In the genomic region with DNA sequence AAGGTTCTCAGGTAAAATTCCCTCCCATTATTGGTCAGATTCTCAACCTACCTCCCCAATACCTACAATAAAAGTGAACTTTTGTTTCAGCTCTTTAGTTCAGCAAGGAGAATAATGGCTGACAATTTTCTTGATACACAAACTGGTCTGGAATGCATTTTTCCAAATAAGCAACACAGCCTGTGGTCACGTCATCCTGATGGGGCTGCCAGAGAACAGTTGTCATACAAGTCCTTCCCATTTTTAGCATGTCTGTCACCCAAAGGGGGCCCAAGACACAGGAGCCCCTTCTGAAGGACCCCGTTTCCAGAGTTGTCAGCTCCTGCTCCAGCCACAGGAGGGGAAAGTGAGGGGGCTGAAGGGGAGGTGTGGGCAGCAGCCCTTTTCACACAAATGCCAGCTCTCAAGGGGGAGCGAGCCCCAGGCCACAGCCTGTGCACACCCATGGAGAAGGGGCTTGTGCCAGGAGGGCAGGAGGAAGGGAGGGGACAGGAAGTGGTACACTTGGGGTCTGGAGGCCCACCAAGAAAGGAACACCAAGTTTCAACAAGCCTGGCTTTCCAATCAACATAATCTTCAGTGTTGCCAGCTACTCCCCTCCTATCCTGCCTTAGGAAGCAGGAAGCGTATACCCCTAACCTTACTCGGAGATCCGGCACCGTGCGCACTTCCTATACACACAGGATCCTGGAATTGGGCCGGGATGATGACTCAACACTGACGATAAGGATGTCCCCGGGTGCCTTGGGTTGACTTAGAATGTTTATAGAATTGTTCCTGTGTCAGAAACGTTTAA, we compare ENCODE assay signal across 11 cellular contexts. TPM values are rescaled to one million over a fixed set of nuclear protein-coding genes. Genes with fewer than 3 reads are reported as not detected.
A peak's percentile ranks its signal among the peaks of the same experiment; 100 is the strongest.
DNase-seq lines count a peak whose midpoint lies in the region; ATAC-seq, FAIRE-seq and TF ChIP-seq lines count a peak whose summit lies in the region.
"Had no signal": no experiment of that assay in that cellular context is flagged by ENCODE, and none has a peak within 500 bp of the region (broad histone marks: within the 10 kb centered on the region; RNA-seq: fewer than 3 reads in every experiment).

No MANE protein-coding gene starts in this region.

- no peak overlapping the region for H3K4me3 Mint-ChIP-seq in activated CD8-positive, alpha-beta T cell treated with anti-CD3 and anti-CD28 coated beads for 36 hours
- H3K4me3 Mint-ChIP-seq in naive thymus-derived CD4-positive, alpha-beta T cell = no peak overlapping the region

- CTCF ChIA-PET in activated CD8-positive, alpha-beta T cell treated with anti-CD3 and anti-CD28 coated beads for 36 hours (lab: Charles Lee) = interaction anchor here (0.8 to 1.1 kb wide), 2 partner anchors 10 to 87 kb away, joined by 3 read pairs; no protein-coding TSS in a partner anchor
- CTCF ChIA-PET in naive thymus-derived CD4-positive, alpha-beta T cell (lab: Charles Lee) = no interaction called here

- peak; percentile 77 for DNase-seq in HTR-8/SVneo (ENCODE audit: insufficient read length, low spot score)
- peak; percentile 90 for DNase-seq in coronary artery (ENCODE audit: low spot score)
- peak in 2 of 3 donors; percentile 65 to 73 for DNase-seq in right lobe of liver
- DNase-seq in tibial artery = peak; percentile 85 to 88
- no peak for DNase-seq in activated CD8-positive, alpha-beta T cell treated with anti-CD3 and anti-CD28 coated beads for 36 hours
- no peak for DNase-seq in SKM-1 treated with dmso at 0.1 percent for 144 hours (lab: John Stamatoyannopoulos, UW; ENCODE audit: unreplicated experiment)
- no peak for DNase-seq in naive thymus-derived CD4-positive, alpha-beta T cell
- DNase-seq: activated CD4-positive, CD25-positive, alpha-beta regulatory T cell treated with anti-CD3 and anti-CD28 coated beads, Interleukin-2, amount 50 U/mL, for 72 hours; NCI-H146 had no signal

- TF ChIP-seq CTCF in coronary artery (IDR thresholded peaks at IDR 0.05) = no peak
- TF ChIP-seq CTCF in right lobe of liver (IDR thresholded peaks at IDR 0.05) = no peak
- no peak for TF ChIP-seq CTCF in tibial artery (IDR thresholded peaks at IDR 0.05)
- TF ChIP-seq CTCF in activated CD8-positive, alpha-beta T cell treated with anti-CD3 and anti-CD28 coated beads for 36 hours (IDR thresholded peaks at IDR 0.05) = no peak

- H3K4me3 ChIP-seq in coronary artery = peak overlapping the region; percentile 41
- no peak overlapping the region for H3K4me3 ChIP-seq in right lobe of liver
- no peak overlapping the region for H3K4me3 ChIP-seq in tibial artery
- no peak overlapping the region for H3K4me3 ChIP-seq in naive thymus-derived CD4-positive, alpha-beta T cell (ENCODE audit: low read length)

- peaks cover 0 to 26% (median 11%) of the 10 kb centered on the region in 4 donors for H3K4me1 ChIP-seq in right lobe of liver
- peaks cover 6 to 85% (median 32%) of the 10 kb centered on the region in 4 donors for H3K4me1 ChIP-seq in tibial artery
- no peaks in the 10 kb centered on the region for H3K4me1 ChIP-seq in naive thymus-derived CD4-positive, alpha-beta T cell (ENCODE audit: control insufficient read depth in 2 of 2, insufficient read depth in 2 of 2, low read length in 2 of 2)

- 73% methylated on average over 9 of the region's 12 CpGs for WGBS in right lobe of liver (ENCODE audit: insufficient coverage, low coverage, low lambda C conversion rate, missing lambda C conversion rate)

- H3K9me3 ChIP-seq in right lobe of liver (no peaks in the 10 kb centered on the region), tibial artery (no peaks in the 10 kb centered on the region)
- H3K9me3 ChIP-seq in naive thymus-derived CD4-positive, alpha-beta T cell (ENCODE audit: control insufficient read depth in 2 of 3, low read length in 3 of 3) = no peaks in the 10 kb centered on the region

- no peak for TF ChIP-seq POLR2A in right lobe of liver (IDR thresholded peaks at IDR 0.05)

- POLR2A ChIA-PET in activated CD8-positive, alpha-beta T cell treated with anti-CD3 and anti-CD28 coated beads for 36 hours (lab: Charles Lee) = no interaction called here
- POLR2A ChIA-PET in naive thymus-derived CD4-positive, alpha-beta T cell (lab: Charles Lee) = no interaction called here

- ATAC-seq in right lobe of liver = peak; percentile 70 to 81 (median 72)
- ATAC-seq in activated CD8-positive, alpha-beta T cell treated with anti-CD3 and anti-CD28 coated beads for 36 hours = no peak
- no peak for ATAC-seq in naive thymus-derived CD4-positive, alpha-beta T cell
- no peak for ATAC-seq in HG02759 (IDR thresholded peaks at IDR 0.05; ENCODE audit: unreplicated experiment)

- H3K4me1 Mint-ChIP-seq in activated CD8-positive, alpha-beta T cell treated with anti-CD3 and anti-CD28 coated beads for 36 hours (ENCODE audit: low read depth) = no peaks in the 10 kb centered on the region
- peaks cover 0 to 5% (median 0%) of the 10 kb centered on the region in 7 donors for H3K4me1 Mint-ChIP-seq in naive thymus-derived CD4-positive, alpha-beta T cell

- no peaks in the 10 kb centered on the region for H3K27me3 Mint-ChIP-seq in activated CD8-positive, alpha-beta T cell treated with anti-CD3 and anti-CD28 coated beads for 36 hours
- H3K27me3 Mint-ChIP-seq in naive thymus-derived CD4-positive, alpha-beta T cell = peaks cover 0 to 4% (median 0%) of the 10 kb centered on the region in 5 donors

- H3K27me3 ChIP-seq in right lobe of liver (no peaks in the 10 kb centered on the region), tibial artery (no peaks in the 10 kb centered on the region)
- no peaks in the 10 kb centered on the region for H3K27me3 ChIP-seq in naive thymus-derived CD4-positive, alpha-beta T cell (ENCODE audit: control insufficient read depth in 2 of 2, insufficient read depth in 2 of 2, low read length in 2 of 2)

- H3K36me3 Mint-ChIP-seq in activated CD8-positive, alpha-beta T cell treated with anti-CD3 and anti-CD28 coated beads for 36 hours (ENCODE audit: low read depth) = no peaks in the 10 kb centered on the region
- no peaks in the 10 kb centered on the region for H3K36me3 Mint-ChIP-seq in naive thymus-derived CD4-positive, alpha-beta T cell

- peak; percentile 78 for FAIRE-seq in HTR-8/SVneo (lab: Jason Lieb, UNC)
- FAIRE-seq: endometrium had no signal

- intact Hi-C loops in right lobe of liver (cut with DNase I) = no loop called here
- intact Hi-C loops in tibial artery (cut with DNase I; ENCODE audit: low total_unique reads) = no loop called here
- intact Hi-C loops in activated CD8-positive, alpha-beta T cell treated with anti-CD3 and anti-CD28 coated beads for 36 hours (cut with micrococcal nuclease) = no loop called here
- intact Hi-C loops in naive thymus-derived CD4-positive, alpha-beta T cell (cut with micrococcal nuclease) = no loop called here

- peaks cover 0 to 14% (median 5%) of the 10 kb centered on the region in 4 donors for H3K36me3 ChIP-seq in right lobe of liver
- peaks cover 86 to 90% (median 87%) of the 10 kb centered on the region in 3 donors for H3K36me3 ChIP-seq in tibial artery
- no peaks in the 10 kb centered on the region for H3K36me3 ChIP-seq in naive thymus-derived CD4-positive, alpha-beta T cell (ENCODE audit: control insufficient read depth in 2 of 3, insufficient read depth in 3 of 3, low read length in 3 of 3)

- H3K9me3 Mint-ChIP-seq in activated CD8-positive, alpha-beta T cell treated with anti-CD3 and anti-CD28 coated beads for 36 hours = no peaks in the 10 kb centered on the region
- H3K9me3 Mint-ChIP-seq in naive thymus-derived CD4-positive, alpha-beta T cell = no peaks in the 10 kb centered on the region

- no peak overlapping the region for H3K27ac Mint-ChIP-seq in activated CD8-positive, alpha-beta T cell treated with anti-CD3 and anti-CD28 coated beads for 36 hours
- no peak overlapping the region for H3K27ac Mint-ChIP-seq in naive thymus-derived CD4-positive, alpha-beta T cell

- peak overlapping the region; percentile 88 to 94 for H3K27ac ChIP-seq in coronary artery
- H3K27ac ChIP-seq in right lobe of liver = peak overlapping the region; percentile 59 to 84 (median 62)
- H3K27ac ChIP-seq in tibial artery = peak overlapping the region; percentile 82
- no peak overlapping the region for H3K27ac ChIP-seq in naive thymus-derived CD4-positive, alpha-beta T cell (ENCODE audit: low read depth, low read length)

RNA-seq across cellular contexts. Expression of a gene that starts 43.4 kb away (rescaled TPM):
- 100 to 1,000 TPM in 1 of 6 experiments, 10 to 100 TPM in 5; 63.9 to 105 (median 82.1) TPM for total RNA-seq in right lobe of liver
- 1 to 10 TPM in 1 of 2 experiments, under 1 TPM in 1; 0.74 to 1.1 TPM for total RNA-seq in activated CD8-positive, alpha-beta T cell treated with anti-CD3 and anti-CD28 coated beads for 36 hours
- 10 to 100 TPM in 2 of 5 experiments, under 1 TPM in 3; 0.32 to 27.6 (median 0.61) TPM for total RNA-seq in naive thymus-derived CD4-positive, alpha-beta T cell
- 1 to 10 TPM in 1 of 2 donors, under 1 TPM in 1; 0.89 to 1.2 TPM for polyA plus RNA-seq in naive thymus-derived CD4-positive, alpha-beta T cell

Comparison
In these comparisons a context has a peak if more than half of its experiments do, and no peak if none do; other contexts are left out.
1. DNase-seq: peak in HTR-8/SVneo (single experiment), coronary artery (single experiment), right lobe of liver (2 of 3) and tibial artery (2 of 2); none in activated CD8-positive, alpha-beta T cell treated with anti-CD3 and anti-CD28 coated beads for 36 hours (single experiment), SKM-1 treated with dmso at 0.1 percent for 144 hours (single experiment) and naive thymus-derived CD4-positive, alpha-beta T cell (0 of 9).
2. ATAC-seq: peak in right lobe of liver (4 of 4); none in activated CD8-positive, alpha-beta T cell treated with anti-CD3 and anti-CD28 coated beads for 36 hours (single experiment), naive thymus-derived CD4-positive, alpha-beta T cell (single experiment) and HG02759 (single experiment).